In the genomic region with DNA sequence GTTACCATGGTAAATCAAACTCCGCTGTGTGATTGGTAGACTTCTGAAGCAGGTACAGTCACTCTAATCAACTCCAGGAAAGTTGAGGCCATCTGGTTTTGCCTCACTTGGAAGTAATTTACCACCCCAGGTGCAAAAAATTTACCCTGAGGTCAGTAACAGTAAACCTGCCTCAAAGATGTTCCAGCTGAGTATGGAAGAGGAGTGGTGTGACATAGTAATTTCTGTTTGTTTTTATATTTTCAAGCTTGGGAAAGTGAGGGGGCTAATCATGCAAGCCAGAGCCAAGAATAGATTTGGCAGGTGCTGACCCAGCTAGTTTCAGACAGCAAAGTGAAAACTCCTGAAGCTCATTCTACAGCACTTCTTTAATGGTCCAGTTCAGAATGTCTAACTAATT, we compare ENCODE assay signal across 30 cellular contexts.
DNase-seq lines count a peak whose midpoint lies in the region; ATAC-seq and TF ChIP-seq lines count a peak whose summit lies in the region.
"Had no signal": no experiment of that assay in that cellular context is flagged by ENCODE, and none has a peak within 500 bp of the region (broad histone marks: within the 10 kb centered on the region; RNA-seq: fewer than 3 reads in every experiment).

No MANE protein-coding gene starts in this region.

- peaks cover 23 to 85% (median 64%) of the 10 kb centered on the region in 10 experiments for H3K4me1 ChIP-seq in BLaER1 treated with 17β-estradiol and CSF1 and Interleukin-3, amounts not matched to agents 10 nM and 100 nM
- peaks cover 9% of the 10 kb centered on the region for H3K4me1 ChIP-seq in mesenchymal stem cell (ENCODE audit: control insufficient read depth, insufficient read depth, low read depth, low read length)
- H3K4me1 ChIP-seq: breast epithelium, esophagus squamous epithelium, testis had no signal

- peak overlapping the region in 1 of 2 experiments; percentile 39 for H3K4ac ChIP-seq in mesenchymal stem cell (ENCODE audit: low read depth in 1 of 2, low read length in 2 of 2)

- no peak overlapping the region for H2BK15ac ChIP-seq in mesenchymal stem cell (ENCODE audit: low read depth, poor library complexity, severe bottlenecking)

- no peak overlapping the region for H3K27ac ChIP-seq in BLaER1 treated with 17β-estradiol and CSF1 and Interleukin-3, amounts not matched to agents 10 nM and 100 nM
- H3K27ac ChIP-seq in mesenchymal stem cell (ENCODE audit: low read length, poor library complexity, severe bottlenecking) = peak overlapping the region; percentile 99
- H3K27ac ChIP-seq: breast epithelium, esophagus squamous epithelium, gastroesophageal sphincter, parathyroid adenoma, right atrium auricular region, testis had no signal

- ATAC-seq in GM19467 (IDR thresholded peaks at IDR 0.05; ENCODE audit: unreplicated experiment) (no peak), HG03280 (IDR thresholded peaks at IDR 0.05; ENCODE audit: unreplicated experiment) (no peak)
- ATAC-seq: activated naive CD8-positive, alpha-beta T cell treated with anti-CD3 and anti-CD28 coated beads, Interleukin-2, amount 50 U/mL, for 24 hours; gastroesophageal sphincter; HCT116 had no signal

- TF ChIP-seq CTCF in astrocyte of the cerebellum (IDR thresholded peaks at IDR 0.05; ENCODE audit: low read depth, low read length, missing control alignments) = no peak

- H3K4me3 ChIP-seq in BLaER1 treated with 17β-estradiol and CSF1 and Interleukin-3, amounts not matched to agents 10 nM and 100 nM = no peak overlapping the region
- H3K4me3 ChIP-seq in astrocyte of the cerebellum (ENCODE audit: low read depth, low read length) (no peak overlapping the region), mesenchymal stem cell (ENCODE audit: insufficient read depth in 1 of 2, low read depth in 1 of 2, low read length in 2 of 2) (no peak overlapping the region)
- H3K4me3 ChIP-seq: breast epithelium, esophagus squamous epithelium, gastroesophageal sphincter, right atrium auricular region, testis had no signal

- H2AFZ ChIP-seq in mesenchymal stem cell (ENCODE audit: low read depth, low read length) = no peak overlapping the region
- H2AFZ ChIP-seq: parathyroid adenoma had no signal

- H3K4me1 Mint-ChIP-seq in immature natural killer cell = no peaks in the 10 kb centered on the region
- H3K4me1 Mint-ChIP-seq: activated naive CD8-positive, alpha-beta T cell treated with anti-CD3 and anti-CD28 coated beads, Interleukin-2, amount 50 U/mL, for 24 hours; endodermal cell had no signal

- H3K9me3 ChIP-seq in BLaER1 treated with 17β-estradiol and CSF1 and Interleukin-3, amounts not matched to agents 10 nM and 100 nM (replicated peaks in 1 of 11) = peaks cover 0 to 14% (median 12%) of the 10 kb centered on the region in 11 experiments; a peak in 19 of 22 replicates
- peaks cover 4% of the 10 kb centered on the region for H3K9me3 ChIP-seq in mesenchymal stem cell (ENCODE audit: control insufficient read depth, low read length)
- H3K9me3 ChIP-seq: breast epithelium, esophagus squamous epithelium, testis had no signal

- no peak overlapping the region for H3K14ac ChIP-seq in mesenchymal stem cell (ENCODE audit: low read length in 2 of 2)

- H3K36me3 ChIP-seq in BLaER1 treated with 17β-estradiol and CSF1 and Interleukin-3, amounts not matched to agents 10 nM and 100 nM = no peaks in the 10 kb centered on the region
- peaks cover 0 to 3% of the 10 kb centered on the region in 2 experiments for H3K36me3 ChIP-seq in mesenchymal stem cell (ENCODE audit: control insufficient read depth in 1 of 2, insufficient read depth in 2 of 2, low read depth in 1 of 2, low read length in 2 of 2)
- H3K36me3 ChIP-seq: breast epithelium, esophagus squamous epithelium, gastroesophageal sphincter, right atrium auricular region had no signal

- H3K9me3 Mint-ChIP-seq in immature natural killer cell = peaks cover 3 to 25% (median 8%) of the 10 kb centered on the region in 6 donors
- H3K9me3 Mint-ChIP-seq: activated naive CD8-positive, alpha-beta T cell treated with anti-CD3 and anti-CD28 coated beads, Interleukin-2, amount 50 U/mL, for 24 hours had no signal

- H2AK5ac ChIP-seq in mesenchymal stem cell (ENCODE audit: low read length, severe bottlenecking) = peak overlapping the region; percentile 93

- no peaks in the 10 kb centered on the region for H4K20me1 ChIP-seq in BLaER1 treated with 17β-estradiol and CSF1 and Interleukin-3, amounts not matched to agents 10 nM and 100 nM

- peak overlapping the region in 7 of 11 experiments; percentile 13 to 54 (median 27); a peak in 9 of 22 replicates for H3K4me2 ChIP-seq in BLaER1 treated with 17β-estradiol and CSF1 and Interleukin-3, amounts not matched to agents 10 nM and 100 nM
- no peak overlapping the region for H3K4me2 ChIP-seq in mesenchymal stem cell (ENCODE audit: low read length, poor library complexity, severe bottlenecking)

- H3K9ac ChIP-seq in BLaER1 treated with 17β-estradiol and CSF1 and Interleukin-3, amounts not matched to agents 10 nM and 100 nM = no peak overlapping the region
- H3K9ac ChIP-seq in mesenchymal stem cell (ENCODE audit: low read length) = no peak overlapping the region
- H3K9ac ChIP-seq: parathyroid adenoma had no signal

- H4K91ac ChIP-seq in mesenchymal stem cell (ENCODE audit: low read length) = peak overlapping the region; percentile 52

- H3K4me3 Mint-ChIP-seq in immature natural killer cell = no peak overlapping the region
- H3K4me3 Mint-ChIP-seq: activated naive CD8-positive, alpha-beta T cell treated with anti-CD3 and anti-CD28 coated beads, Interleukin-2, amount 50 U/mL, for 24 hours; activated T-cell treated with anti-CD3 and anti-CD28 coated beads, Interleukin-2, amount 50 U/mL, for 24 hours; CD14-positive monocyte; endodermal cell; nephron progenitor cell; T-helper 1 cell treated with Interleukin-12 subunit alpha and Interleukin-12 subunit beta and Interleukin-4 antibody, amounts not matched to agents 30 μg/mL and 1 μg/mL, for 36 hours had no signal

- H3K23ac ChIP-seq in mesenchymal stem cell (ENCODE audit: low read length in 2 of 2) = no peak overlapping the region

- H3K27me3 ChIP-seq in BLaER1 treated with 17β-estradiol and CSF1 and Interleukin-3, amounts not matched to agents 10 nM and 100 nM = no peaks in the 10 kb centered on the region
- H3K27me3 ChIP-seq in mesenchymal stem cell (ENCODE audit: control insufficient read depth in 1 of 2, insufficient read depth in 1 of 2, low read length in 2 of 2) = no peaks in the 10 kb centered on the region
- H3K27me3 ChIP-seq: breast epithelium, esophagus squamous epithelium, gastroesophageal sphincter, right atrium auricular region, testis had no signal

- in situ Hi-C loops in astrocyte of the cerebellum (cut with HindIII; ENCODE audit: low sequenced_read_pairs) = no loop called here

- H2BK120ac ChIP-seq in mesenchymal stem cell (ENCODE audit: low read depth, low read length) = peak overlapping the region; percentile 68

- H3K27me3 Mint-ChIP-seq in immature natural killer cell (ENCODE audit: low read depth in 3 of 3) = no peaks in the 10 kb centered on the region
- H3K27me3 Mint-ChIP-seq: activated naive CD8-positive, alpha-beta T cell treated with anti-CD3 and anti-CD28 coated beads, Interleukin-2, amount 50 U/mL, for 24 hours; activated T-cell treated with anti-CD3 and anti-CD28 coated beads, Interleukin-2, amount 50 U/mL, for 24 hours had no signal

- no peak overlapping the region for H3K27ac Mint-ChIP-seq in immature natural killer cell
- H3K27ac Mint-ChIP-seq: activated naive CD8-positive, alpha-beta T cell treated with anti-CD3 and anti-CD28 coated beads, Interleukin-2, amount 50 U/mL, for 24 hours; activated T-cell treated with anti-CD3 and anti-CD28 coated beads, Interleukin-2, amount 50 U/mL, for 24 hours; CD14-positive monocyte; endodermal cell; nephron progenitor cell; T-helper 1 cell treated with Interleukin-12 subunit alpha and Interleukin-12 subunit beta and Interleukin-4 antibody, amounts not matched to agents 30 μg/mL and 1 μg/mL, for 36 hours had no signal

- peak overlapping the region in 1 of 2 experiments; percentile 83 for H2BK12ac ChIP-seq in mesenchymal stem cell (ENCODE audit: low read length in 2 of 2)

- H3K79me1 ChIP-seq in mesenchymal stem cell (replicated peaks; ENCODE audit: low read length, poor library complexity, severe bottlenecking) = peaks cover 6% of the 10 kb centered on the region

- peak; percentile 67 for DNase-seq in NCI-H1105 treated with DMSO at 0.1 percent for 48 hours (lab: John Stamatoyannopoulos, UW)
- peak; percentile 65 for DNase-seq in astrocyte of the cerebellum (ENCODE audit: low read depth)
- DNase-seq in mesenchymal stem cell = peak; percentile 33
- DNase-seq in NCI-H2171 treated with DMSO at 0.1 percent for 48 hours (lab: John Stamatoyannopoulos, UW) = no peak
- DNase-seq in immature natural killer cell = no peak
- DNase-seq: activated CD8-positive, alpha-beta memory T cell treated with anti-CD3 and anti-CD28 coated beads for 24 hours; activated gamma-delta T cell treated with Interleukin-2 at 50 U/mL for 16 hours; activated naive CD8-positive, alpha-beta T cell treated with anti-CD3 and anti-CD28 coated beads, Interleukin-2, amount 50 U/mL, for 24 hours; activated T-cell treated with anti-CD3 and anti-CD28 coated beads, Interleukin-2, amount 50 U/mL, for 24 hours; cortex of kidney; EL; endodermal cell; esophagus squamous epithelium; hypothalamus; NCI-H446 treated with DMSO at 0.1 percent for 48 hours; nephron progenitor cell; stimulated activated CD4-positive, alpha-beta T cell treated with anti-CD3 and anti-CD28 coated beads, Interleukin-12 subunit alpha, Interleukin-12 subunit beta, amount 100 ng/mL, for 4 hours; stimulated activated CD4-positive, alpha-beta T cell treated with anti-CD3 and anti-CD28 coated beads, Interleukin-4, amount 100 ng/mL, for 24 hours; stimulated activated naive CD4-positive, alpha-beta T cell; testis had no signal

- no peak overlapping the region for H4K8ac ChIP-seq in mesenchymal stem cell (ENCODE audit: low read length)

- 100% methylated on average over 1 of the region's 1 CpG for WGBS in mesenchymal stem cell

- H2BK5ac ChIP-seq in mesenchymal stem cell (ENCODE audit: low read depth, low read length, poor library complexity, severe bottlenecking) = peak overlapping the region; percentile 82

- peak overlapping the region; percentile 5 to 77 for H3K18ac ChIP-seq in mesenchymal stem cell (ENCODE audit: low read depth in 1 of 2, low read length in 2 of 2)

- no peaks in the 10 kb centered on the region for H3K36me3 Mint-ChIP-seq in immature natural killer cell
- H3K36me3 Mint-ChIP-seq: CD14-positive monocyte had no signal

Comparison
In these comparisons a context has a peak if more than half of its experiments do, and no peak if none do; other contexts are left out.
1. DNase-seq: peak in NCI-H1105 treated with DMSO at 0.1 percent for 48 hours (single experiment), astrocyte of the cerebellum (single experiment) and mesenchymal stem cell (single experiment); none in NCI-H2171 treated with DMSO at 0.1 percent for 48 hours (single experiment) and immature natural killer cell (0 of 3).